ENCODE assay signal across 8 cellular contexts in genomic region chr1:115099693-115100050, GRCh38. TPM values are rescaled to one million over a fixed set of nuclear protein-coding genes. Genes with fewer than 3 reads are reported as not detected.
DNase-seq lines count a peak whose midpoint lies in the region; ATAC-seq, FAIRE-seq and TF ChIP-seq lines count a peak whose summit lies in the region.

No MANE protein-coding gene starts in this region.

- peak; percentile 29 for ATAC-seq in activated CD8-positive, alpha-beta T cell treated with anti-CD3 and anti-CD28 coated beads for 36 hours
- ATAC-seq in HepG2 (peak; percentile 23; the same call in 1 of the 3 replicates), HG02885 (IDR thresholded peaks at IDR 0.05; ENCODE audit: poor library complexity, unreplicated experiment) (no peak)

- intact Hi-C loops in activated CD8-positive, alpha-beta T cell treated with anti-CD3 and anti-CD28 coated beads for 36 hours (cut with micrococcal nuclease): loop anchor here (5.0 kb wide), 1 partner anchor 37 kb away; no protein-coding TSS in a partner anchor
- intact Hi-C loops in HepG2 (cut with micrococcal nuclease; ENCODE audit: unreplicated experiment): no loop called here
- intact Hi-C loops in posterior cingulate gyrus (cut with DNase I): no loop called here

- no peak for FAIRE-seq in HepG2 (lab: Jason Lieb, UNC)

- no peak for DNase-seq in activated naive CD4-positive, alpha-beta T cell treated with anti-CD3 and anti-CD28 coated beads, Interleukin-2, amount 10 ng/mL, durations not matched to agents 7 days and 5 days
- DNase-seq in activated naive CD4-positive, alpha-beta T cell treated with anti-CD3 and anti-CD28 coated beads, Interleukin-2, amount 50 U/mL, for 16 hours: no peak
- DNase-seq in activated CD8-positive, alpha-beta T cell treated with anti-CD3 and anti-CD28 coated beads for 36 hours: no peak
- DNase-seq in HepG2 (ENCODE audit: low spot score): no peak
- DNase-seq in type B pancreatic cell (ENCODE audit: extremely low spot score, unreplicated experiment): no peak
- no peak for DNase-seq in GOT3 (lab: John Stamatoyannopoulos, UW)
- DNase-seq in posterior cingulate gyrus: no peak

- no TSS peak for BruUV-seq in HepG2 (replicated peaks; lab: Mats Ljungman, UMichigan)

- peaks cover 16% of the 10 kb centered on the region for H3K4me1 ChIP-seq in HepG2 (ENCODE audit: insufficient read depth, low read length)

- CTCF ChIA-PET in activated naive CD4-positive, alpha-beta T cell treated with anti-CD3 and anti-CD28 coated beads, Interleukin-2, amount 10 ng/mL, durations not matched to agents 7 days and 5 days (lab: Charles Lee): interaction anchor here (0.8 to 2.4 kb wide), 5 partner anchors 13 to 47 kb away, joined by 3 to 10 read pairs (median 4); no protein-coding TSS in a partner anchor
- CTCF ChIA-PET in activated CD8-positive, alpha-beta T cell treated with anti-CD3 and anti-CD28 coated beads for 36 hours (lab: Charles Lee): interaction anchor here (1.1 to 2.6 kb wide), 5 partner anchors 10 to 120 kb away, joined by 3 to 13 read pairs (median 6); partner anchors contain the start of gene TSPAN2
- CTCF ChIA-PET in HepG2 (lab: Yijun Ruan, JAX; ENCODE audit: low intra/inter-chr PET ratio, low total read pairs): no interaction called here

- H3K27ac ChIP-seq in HepG2 (ENCODE audit: extremely low read length, insufficient read depth, low read length): no peak overlapping the region

- H3K27me3 ChIP-seq in HepG2 (ENCODE audit: control insufficient read depth in 1 of 2, insufficient read depth in 2 of 2, low read length in 2 of 2): peaks cover 0 to 5% of the 10 kb centered on the region in 2 experiments; a peak in 1 of 5 replicates

- peaks cover 24% of the 10 kb centered on the region for H3K27me3 Mint-ChIP-seq in activated naive CD4-positive, alpha-beta T cell treated with anti-CD3 and anti-CD28 coated beads, Interleukin-2, amount 10 ng/mL, durations not matched to agents 7 days and 5 days
- no peaks in the 10 kb centered on the region for H3K27me3 Mint-ChIP-seq in activated CD8-positive, alpha-beta T cell treated with anti-CD3 and anti-CD28 coated beads for 36 hours
- peaks cover 5% of the 10 kb centered on the region for H3K27me3 Mint-ChIP-seq in type B pancreatic cell

- no peaks in the 10 kb centered on the region for H4K20me1 ChIP-seq in HepG2 (ENCODE audit: insufficient read depth, low read length)

- no peaks in the 10 kb centered on the region for H3K79me2 ChIP-seq in HepG2 (ENCODE audit: insufficient read depth, low read length)

- TF ChIP-seq EP300 in HepG2 (IDR thresholded peaks at IDR 0.05; ENCODE audit: low read depth in 2 of 2, low read length in 2 of 2): no peak
- no peak for TF ChIP-seq EP300 in HepG2 (CRISPR knock-in tag; IDR thresholded peaks at IDR 0.05; ENCODE audit: borderline replicate concordance)

- no peak for TF ChIP-seq RAD21 in HepG2 (CRISPR knock-in tag; IDR thresholded peaks at IDR 0.05)

- no peak for TF ChIP-seq POLR2A in HepG2 (IDR thresholded peaks at IDR 0.05; ENCODE audit: insufficient read depth in 1 of 2, low read depth in 2 of 2, low read length in 2 of 2)

- H3K4me2 ChIP-seq in HepG2 (ENCODE audit: low read depth, low read length): peak overlapping the region; percentile 80

- H3K9me3 Mint-ChIP-seq in activated naive CD4-positive, alpha-beta T cell treated with anti-CD3 and anti-CD28 coated beads, Interleukin-2, amount 10 ng/mL, durations not matched to agents 7 days and 5 days: no peaks in the 10 kb centered on the region
- H3K9me3 Mint-ChIP-seq in activated CD8-positive, alpha-beta T cell treated with anti-CD3 and anti-CD28 coated beads for 36 hours: no peaks in the 10 kb centered on the region
- no peaks in the 10 kb centered on the region for H3K9me3 Mint-ChIP-seq in type B pancreatic cell

- peak overlapping the region; percentile 72 for H3K4me3 Mint-ChIP-seq in activated naive CD4-positive, alpha-beta T cell treated with anti-CD3 and anti-CD28 coated beads, Interleukin-2, amount 10 ng/mL, durations not matched to agents 7 days and 5 days
- peak overlapping the region; percentile 77 for H3K4me3 Mint-ChIP-seq in activated CD8-positive, alpha-beta T cell treated with anti-CD3 and anti-CD28 coated beads for 36 hours
- H3K4me3 Mint-ChIP-seq in type B pancreatic cell: peak overlapping the region; percentile 67

- POLR2A ChIA-PET in activated CD8-positive, alpha-beta T cell treated with anti-CD3 and anti-CD28 coated beads for 36 hours (lab: Charles Lee): interaction anchor here (1.0 to 1.4 kb wide), 3 partner anchors 8 to 35 kb away, joined by 3 to 8 read pairs (median 5); partner anchors contain the start of gene TSPAN2
- POLR2A ChIA-PET in HepG2 (lab: Yijun Ruan, JAX): no interaction called here

- WGBS in HepG2 (ENCODE audit: low lambda C conversion rate): 4% methylated on average over 1 of the region's 1 CpG

- in situ Hi-C loops in HepG2 (cut with HindIII; ENCODE audit: extremely low pct_ligation_motif_present, low pct_unique_long_range_greater_than_20kb): no loop called here

- TF ChIP-seq CTCF in activated CD8-positive, alpha-beta T cell treated with anti-CD3 and anti-CD28 coated beads for 36 hours (IDR thresholded peaks at IDR 0.05): no peak
- no peak for TF ChIP-seq CTCF in HepG2 (CRISPR knock-in tag; IDR thresholded peaks at IDR 0.05)
- no peak for TF ChIP-seq CTCF in type B pancreatic cell (conservative IDR thresholded peaks at IDR 0.05)

- H3K9ac ChIP-seq in HepG2 (ENCODE audit: insufficient read depth, low read depth, low read length): no peak overlapping the region

- H3K36me3 Mint-ChIP-seq in activated naive CD4-positive, alpha-beta T cell treated with anti-CD3 and anti-CD28 coated beads, Interleukin-2, amount 10 ng/mL, durations not matched to agents 7 days and 5 days: no peaks in the 10 kb centered on the region
- H3K36me3 Mint-ChIP-seq in activated CD8-positive, alpha-beta T cell treated with anti-CD3 and anti-CD28 coated beads for 36 hours (ENCODE audit: low read depth): no peaks in the 10 kb centered on the region
- H3K36me3 Mint-ChIP-seq in type B pancreatic cell: no peaks in the 10 kb centered on the region

- H3K9me3 ChIP-seq in HepG2 (ENCODE audit: low read length): no peaks in the 10 kb centered on the region

- no peak overlapping the region for H2AFZ ChIP-seq in HepG2 (ENCODE audit: low read length)

- H3K4me3 ChIP-seq in HepG2 (replicated peaks in 1 of 3; ENCODE audit: insufficient read depth in 1 of 3, low read depth in 2 of 3, low read length in 3 of 3): peak overlapping the region in 1 of 3 experiments; percentile 70; a peak in 2 of 6 replicates

- H3K27ac Mint-ChIP-seq in activated naive CD4-positive, alpha-beta T cell treated with anti-CD3 and anti-CD28 coated beads, Interleukin-2, amount 10 ng/mL, durations not matched to agents 7 days and 5 days: peak overlapping the region; percentile 94
- peak overlapping the region; percentile 88 for H3K27ac Mint-ChIP-seq in activated CD8-positive, alpha-beta T cell treated with anti-CD3 and anti-CD28 coated beads for 36 hours
- H3K27ac Mint-ChIP-seq in type B pancreatic cell: peak overlapping the region; percentile 67

- no peaks in the 10 kb centered on the region for H3K36me3 ChIP-seq in HepG2 (replicated peaks in 1 of 2; ENCODE audit: control insufficient read depth in 1 of 2, insufficient read depth in 2 of 2, low read length in 2 of 2)

- peaks cover 35% of the 10 kb centered on the region for H3K4me1 Mint-ChIP-seq in activated naive CD4-positive, alpha-beta T cell treated with anti-CD3 and anti-CD28 coated beads, Interleukin-2, amount 10 ng/mL, durations not matched to agents 7 days and 5 days
- H3K4me1 Mint-ChIP-seq in activated CD8-positive, alpha-beta T cell treated with anti-CD3 and anti-CD28 coated beads for 36 hours (ENCODE audit: low read depth): peaks cover 33% of the 10 kb centered on the region
- H3K4me1 Mint-ChIP-seq in type B pancreatic cell (ENCODE audit: unreplicated experiment): peaks cover 11% of the 10 kb centered on the region

TF ChIP-seq in HepG2, 621 proteins besides CTCF, POLR2A, EP300 and RAD21 (continues in another document):
- TF ChIP-seq PHB2 (IDR thresholded peaks at IDR 0.05; ENCODE audit: partially characterized antibody) (no peak), KMT2B (CRISPR knock-in tag; IDR thresholded peaks at IDR 0.05) (no peak), KLF13 (CRISPR knock-in tag; IDR thresholded peaks at IDR 0.05) (no peak), BATF2 (CRISPR knock-in tag; IDR thresholded peaks at IDR 0.05) (no peak), NFIC (IDR thresholded peaks at IDR 0.05; ENCODE audit: low read length) (no peak), ZNF891 (CRISPR knock-in tag; IDR thresholded peaks at IDR 0.05) (no peak), ZNF317 (CRISPR knock-in tag; IDR thresholded peaks at IDR 0.05) (no peak)

RNA-seq across cellular contexts. Expression of gene TSPAN2, which starts 10.4 kb away (rescaled TPM):
- total RNA-seq in activated CD8-positive, alpha-beta T cell treated with anti-CD3 and anti-CD28 coated beads for 36 hours: under 1 TPM; 0.74 to 0.90 TPM
- total RNA-seq in HepG2 (2016; rRNA removed; fragmentation: Illumina TruSeq; extraction: Trizol) (not detected in 2 replicates), type B pancreatic cell (ENCODE audit: low replicate concordance) (29.6 and 32.4 TPM in 2 replicates)
- total RNA-seq in HepG2 (2016; cell fraction: cytosol; rRNA removed; fragmentation: Illumina TruSeq; extraction: Trizol; ENCODE audit: low read depth): not detected in 2 replicates
- total RNA-seq in HepG2 (2016; cell fraction: insoluble cytoplasmic fraction; rRNA removed; fragmentation: Illumina TruSeq; extraction: Trizol): not detected in 2 replicates
- not detected in 2 replicates for total RNA-seq in HepG2 (2016; cell fraction: membrane; rRNA removed; fragmentation: Illumina TruSeq; extraction: Trizol)
- not detected in 2 replicates for total RNA-seq in HepG2 (2016; cell fraction: nucleus; rRNA removed; fragmentation: Illumina TruSeq; extraction: Trizol)
- not detected in 2 replicates for polyA plus RNA-seq in HepG2 (2011; rRNA removed)
- not detected in 2 replicates for polyA plus RNA-seq in HepG2 (2011; cell fraction: cytosol; rRNA removed)
- not detected in 2 replicates for polyA plus RNA-seq in HepG2 (2011; cell fraction: nucleus; rRNA removed)
- not detected in 2 replicates for polyA plus RNA-seq in HepG2 (2012)
- polyA plus RNA-seq in HepG2 (2016; cell fraction: cytosol; fragmentation: Illumina TruSeq; extraction: Trizol; ENCODE audit: low read depth): not detected in 2 replicates
- polyA plus RNA-seq in HepG2 (2016; cell fraction: insoluble cytoplasmic fraction; fragmentation: Illumina TruSeq; extraction: Trizol; ENCODE audit: low read depth): not detected in 2 replicates
- not detected in 2 replicates for polyA plus RNA-seq in HepG2 (2016; cell fraction: membrane; fragmentation: Illumina TruSeq; extraction: Trizol; ENCODE audit: low read depth)
- not detected in 2 replicates for polyA plus RNA-seq in HepG2 (2016; cell fraction: nucleus; fragmentation: Illumina TruSeq; extraction: Trizol; ENCODE audit: insufficient read depth, low read depth)
- not detected in 2 replicates for polyA minus RNA-seq in HepG2 (2011; rRNA and poly(A)+ RNA removed; ENCODE audit: low replicate concordance)
- polyA minus RNA-seq in HepG2 (2011; cell fraction: cytosol; rRNA and poly(A)+ RNA removed): not detected in 2 replicates
- not detected in 2 replicates for polyA minus RNA-seq in HepG2 (2011; cell fraction: nucleus; rRNA and poly(A)+ RNA removed)

Comparison
In these comparisons a context has a peak if more than half of its experiments do, and no peak if none do; other contexts are left out.
1. RNA of gene TSPAN2, which starts 10.4 kb away (total RNA-seq): 29.6 to 32.4 TPM in type B pancreatic cell; 0.74 to 0.90 TPM in activated CD8-positive, alpha-beta T cell treated with anti-CD3 and anti-CD28 coated beads for 36 hours and not detected in HepG2; every median in the first group is over 10 times any median in the second.
2. Peak in every context shown above with its lines, with median percentiles within 50 percentile points of each other: H3K27ac Mint-ChIP-seq and H3K4me3 Mint-ChIP-seq.